20 cellular contexts compared by ENCODE assay signal in the genomic region with DNA sequence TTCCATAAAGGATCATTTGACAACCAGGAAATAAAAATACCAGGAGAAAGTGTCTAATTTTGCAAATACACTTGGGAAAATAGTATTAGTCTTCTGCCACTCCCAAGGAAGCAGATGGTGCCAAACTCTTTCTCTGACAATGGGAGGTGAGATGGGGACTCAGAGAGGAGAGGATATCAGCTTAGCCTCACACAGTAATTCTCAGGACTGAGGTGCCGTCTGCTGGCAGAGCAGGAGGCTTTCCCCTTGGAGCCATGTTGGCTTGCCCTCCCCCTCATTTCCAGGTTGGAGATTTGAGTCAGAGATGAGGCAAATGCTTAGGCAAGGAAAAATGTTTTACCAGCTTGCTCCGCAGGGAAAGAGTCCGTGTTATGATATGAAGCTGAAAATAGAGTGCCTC.
DNase-seq lines count a peak whose midpoint lies in the region; ATAC-seq and TF ChIP-seq lines count a peak whose summit lies in the region.
"Had no signal": no experiment of that assay in that cellular context is flagged by ENCODE, and none has a peak within 500 bp of the region (broad histone marks: within the 10 kb centered on the region; RNA-seq: fewer than 3 reads in every experiment).

No MANE protein-coding gene starts in this region.

- H3K4me3 ChIP-seq in esophagus muscularis mucosa: no peak overlapping the region
- no peak overlapping the region for H3K4me3 ChIP-seq in gastrocnemius medialis
- no peak overlapping the region for H3K4me3 ChIP-seq in body of pancreas
- H3K4me3 ChIP-seq: BLaER1 treated with 17β-estradiol and CSF1 and Interleukin-3, amounts not matched to agents 10 nM and 100 nM; GM23338; HAP-1 had no signal

- no peaks in the 10 kb centered on the region for H3K4me1 ChIP-seq in esophagus muscularis mucosa
- H3K4me1 ChIP-seq in gastrocnemius medialis: no peaks in the 10 kb centered on the region
- H3K4me1 ChIP-seq in body of pancreas: no peaks in the 10 kb centered on the region
- H3K4me1 ChIP-seq: BE2C, HAP-1 had no signal

- ATAC-seq in gastrocnemius medialis: no peak
- ATAC-seq in body of pancreas: no peak
- ATAC-seq in Right ventricle myocardium superior (ENCODE audit: poor library complexity): no peak
- ATAC-seq: GM23338 had no signal

- no peak for TF ChIP-seq POLR2A in esophagus muscularis mucosa (IDR thresholded peaks at IDR 0.05; ENCODE audit: low read depth)
- no peak for TF ChIP-seq POLR2A in gastrocnemius medialis (IDR thresholded peaks at IDR 0.05)
- TF ChIP-seq POLR2A in body of pancreas (IDR thresholded peaks at IDR 0.05): no peak

- H3K27me3 ChIP-seq in esophagus muscularis mucosa: no peaks in the 10 kb centered on the region
- H3K27me3 ChIP-seq in gastrocnemius medialis: no peaks in the 10 kb centered on the region
- H3K27me3 ChIP-seq in body of pancreas: no peaks in the 10 kb centered on the region
- H3K27me3 ChIP-seq: BE2C; BLaER1 treated with 17β-estradiol and CSF1 and Interleukin-3, amounts not matched to agents 10 nM and 100 nM had no signal

- TF ChIP-seq EP300 in esophagus muscularis mucosa (IDR thresholded peaks at IDR 0.05): no peak

- intact Hi-C loops in esophagus muscularis mucosa (cut with DNase I) (no loop called here), gastrocnemius medialis (cut with DNase I; ENCODE audit: low total_unique reads) (no loop called here), body of pancreas (cut with DNase I) (no loop called here), Right ventricle myocardium superior (cut with DNase I) (no loop called here)

- WGBS in esophagus muscularis mucosa: 37% methylated on average over 3 of the region's 3 CpGs
- WGBS in body of pancreas, 2 donors: 67 to 76% methylated on average over 3 of the region's 3 CpGs

- H3K9me3 ChIP-seq in esophagus muscularis mucosa: peaks cover 0 to 9% (median 4%) of the 10 kb centered on the region in 4 donors
- H3K9me3 ChIP-seq in gastrocnemius medialis: no peaks in the 10 kb centered on the region
- H3K9me3 ChIP-seq in body of pancreas: no peaks in the 10 kb centered on the region
- H3K9me3 ChIP-seq: BE2C, HAP-1 had no signal

- TF ChIP-seq CTCF in esophagus muscularis mucosa (IDR thresholded peaks at IDR 0.05) (no peak), gastrocnemius medialis (IDR thresholded peaks at IDR 0.05 in 4 of 5, conservative IDR thresholded peaks at IDR 0.05 in 1 of 5) (no peak), body of pancreas (IDR thresholded peaks at IDR 0.05) (no peak)

- no peak overlapping the region for H3K27ac ChIP-seq in esophagus muscularis mucosa (replicated peaks in 1 of 4)
- no peak overlapping the region for H3K27ac ChIP-seq in gastrocnemius medialis
- no peak overlapping the region for H3K27ac ChIP-seq in body of pancreas
- H3K27ac ChIP-seq: 22Rv1; BLaER1 treated with 17β-estradiol and CSF1 and Interleukin-3, amounts not matched to agents 10 nM and 100 nM had no signal

- no peaks in the 10 kb centered on the region for H3K36me3 ChIP-seq in esophagus muscularis mucosa
- H3K36me3 ChIP-seq in gastrocnemius medialis: no peaks in the 10 kb centered on the region
- no peaks in the 10 kb centered on the region for H3K36me3 ChIP-seq in body of pancreas (replicated peaks in 1 of 2; ENCODE audit: insufficient read depth in 1 of 2, low read depth in 2 of 2)
- H3K36me3 ChIP-seq: BE2C; BLaER1 treated with 17β-estradiol and CSF1 and Interleukin-3, amounts not matched to agents 10 nM and 100 nM; HAP-1 had no signal

- in situ Hi-C loops in gastrocnemius medialis (cut with MboI; ENCODE audit: low sequenced_read_pairs in 4 of 4): no loop called here

- DNase-seq in NCI-H82 (lab: John Stamatoyannopoulos, UW) (peak; percentile 39), NCI-H82 treated with DMSO at 0.1 percent for 48 hours (lab: John Stamatoyannopoulos, UW; ENCODE audit: unreplicated experiment) (no peak), esophagus muscularis mucosa (ENCODE audit: extremely low spot score) (peak; percentile 53), islet precursor cell (peak; percentile 22), gastrocnemius medialis (no peak), NCI-H1417 treated with DMSO at 0.1 percent for 48 hours (lab: John Stamatoyannopoulos, UW) (no peak), body of pancreas (no peak), Right ventricle myocardium superior (no peak)
- DNase-seq: BE2C; CD4-positive, alpha-beta T cell; CD8-positive, alpha-beta memory T cell; DMS 273 treated with DMSO at 0.1 percent for 48 hours; DMS53; DMS79 treated with DMSO at 0.1 percent for 48 hours; GF-D8; HFFc6 had no signal

Comparison
In these comparisons a context has a peak if more than half of its experiments do, and no peak if none do; other contexts are left out.
1. DNase-seq: peak in NCI-H82 (single experiment), esophagus muscularis mucosa (single experiment) and islet precursor cell (single experiment); none in NCI-H82 treated with DMSO at 0.1 percent for 48 hours (single experiment), gastrocnemius medialis (0 of 2), NCI-H1417 treated with DMSO at 0.1 percent for 48 hours (single experiment), body of pancreas (0 of 4) and Right ventricle myocardium superior (single experiment).